1 cellular context compared by ENCODE assay signal in genomic region chr15:75204340-75205063, GRCh38.
TF ChIP-seq lines count a peak whose summit lies in the region.

No MANE protein-coding gene starts in this region.

TF ChIP-seq in GM12878, 131 proteins besides CTCF, POLR2A, EP300 and RAD21 (continued from another document and continues in another):
- TF ChIP-seq ETV6 (conservative IDR thresholded peaks at IDR 0.05 in 1 of 2, IDR thresholded peaks at IDR 0.05 in 1 of 2; ENCODE audit: borderline replicate concordance in 1 of 2, low read depth in 1 of 2) (peak in 1 of 2 experiments; percentile 46; a peak in 1 of 4 replicates), NKRF (conservative IDR thresholded peaks at IDR 0.05) (peak; percentile 72), ZNF592 (IDR thresholded peaks at IDR 0.05) (peak; percentile 65; the same call in 1 of the 2 replicates), ESRRA (IDR thresholded peaks at IDR 0.05; ENCODE audit: low read length) (no peak; the same call in 1 of the 2 replicates), JUND (IDR thresholded peaks at IDR 0.05; ENCODE audit: low read depth, low read length) (no peak), SIN3A (IDR thresholded peaks at IDR 0.05; ENCODE audit: low read depth, low read length) (peak; percentile 95), CUX1 (IDR thresholded peaks at IDR 0.05; ENCODE audit: insufficient replicate concordance, low read depth, low read length) (no peak), NR2C1 (IDR thresholded peaks at IDR 0.05) (no peak), ASH2L (IDR thresholded peaks at IDR 0.05; ENCODE audit: borderline replicate concordance, low read depth) (no peak), TCF3 (IDR thresholded peaks at IDR 0.05; ENCODE audit: borderline replicate concordance, insufficient read depth, low read depth, low read length) (0 out of 2 replicates have a peak, but pooled peaks have one; percentile 65), ZZZ3 (IDR thresholded peaks at IDR 0.05; ENCODE audit: control insufficient read depth, insufficient read length, low read depth) (no peak), POU2F2 (IDR thresholded peaks at IDR 0.05; ENCODE audit: borderline replicate concordance, low read depth, low read length) (peak; percentile 58; the same call in 1 of the 3 replicates), SKIL (IDR thresholded peaks at IDR 0.05; ENCODE audit: low read depth, poor library complexity, severe bottlenecking) (no peak), EED (IDR thresholded peaks at IDR 0.05; ENCODE audit: low read depth) (peak; percentile 65; the same call in 1 of the 2 replicates), E2F4 (IDR thresholded peaks at IDR 0.05; ENCODE audit: low read depth, low read length) (no peak), YBX1 (IDR thresholded peaks at IDR 0.05) (no peak), PKNOX1 (IDR thresholded peaks at IDR 0.05) (no peak; the same call in 1 of the 2 replicates), ZNF217 (IDR thresholded peaks at IDR 0.05) (no peak), FOS (IDR thresholded peaks at IDR 0.05; ENCODE audit: borderline replicate concordance, extremely low read depth, insufficient read length) (no peak), CREB1 (IDR thresholded peaks at IDR 0.05; ENCODE audit: low read depth) (no peak), ATF2 (IDR thresholded peaks at IDR 0.05; ENCODE audit: low read length) (no peak), HDAC2 (IDR thresholded peaks at IDR 0.05) (no peak), ATF7 (IDR thresholded peaks at IDR 0.05; ENCODE audit: low read depth) (0 out of 2 replicates have a peak, but pooled peaks have one; percentile 8), IKZF2 (IDR thresholded peaks at IDR 0.05) (peak in 1 of 2 experiments; percentile 72; a peak in 3 of 4 replicates), POLR2AphosphoS2 (IDR thresholded peaks at IDR 0.05; ENCODE audit: low read depth, low read length) (no peak), STAT3 (IDR thresholded peaks at IDR 0.05; ENCODE audit: low read depth, low read length) (no peak), BCLAF1 (IDR thresholded peaks at IDR 0.05) (no peak), IRF3 (IDR thresholded peaks at IDR 0.05) (no peak), PAX8 (IDR thresholded peaks at IDR 0.05) (no peak), SMARCA5 (IDR thresholded peaks at IDR 0.05) (peak; percentile 90; the same call in 1 of the 2 replicates), CBX3 (IDR thresholded peaks at IDR 0.05; ENCODE audit: borderline replicate concordance, low read depth) (no peak), SPI1 (IDR thresholded peaks at IDR 0.05; ENCODE audit: borderline replicate concordance, insufficient read depth, low read depth, low read length) (no peak)
